Comparison of ENCODE assay signal across 8 cellular contexts in genomic region chr14:77053046-77053841, GRCh38. TPM values are rescaled to one million over a fixed set of nuclear protein-coding genes. Genes with fewer than 3 reads are reported as not detected.
DNase-seq lines count a peak whose midpoint lies in the region; ATAC-seq and TF ChIP-seq lines count a peak whose summit lies in the region.

No MANE protein-coding gene starts in this region.

- no peaks in the 10 kb centered on the region for H3K27me3 Mint-ChIP-seq in activated naive CD4-positive, alpha-beta T cell treated with anti-CD3 and anti-CD28 coated beads, Interleukin-2, amount 10 ng/mL, durations not matched to agents 7 days and 5 days

- TF ChIP-seq CTCF in cardiac muscle cell (IDR thresholded peaks at IDR 0.05; ENCODE audit: low read depth, low read length): peak; percentile 93

- intact Hi-C loops in sciatic nerve (cut with DNase I): loop anchor here (5.0 kb wide), 1 partner anchor 141 kb away; no protein-coding TSS in a partner anchor

- H3K4me3 Mint-ChIP-seq in activated naive CD4-positive, alpha-beta T cell treated with anti-CD3 and anti-CD28 coated beads, Interleukin-2, amount 10 ng/mL, durations not matched to agents 7 days and 5 days: no peak overlapping the region

- H3K27ac ChIP-seq in SJCRH30: no peak overlapping the region
- no peak overlapping the region for H3K27ac ChIP-seq in cardiac muscle cell

- H3K4me1 Mint-ChIP-seq in activated naive CD4-positive, alpha-beta T cell treated with anti-CD3 and anti-CD28 coated beads, Interleukin-2, amount 10 ng/mL, durations not matched to agents 7 days and 5 days: peaks cover 28% of the 10 kb centered on the region

- CTCF ChIA-PET in activated naive CD4-positive, alpha-beta T cell treated with anti-CD3 and anti-CD28 coated beads, Interleukin-2, amount 10 ng/mL, durations not matched to agents 7 days and 5 days (lab: Charles Lee): interaction anchor here (0.6 to 6.2 kb wide), 45 partner anchors 10 to 343 kb away, joined by 3 to 183 read pairs (median 5); partner anchors contain the start of genes CIPC and IRF2BPL

- H3K36me3 ChIP-seq in SJCRH30 (no peaks in the 10 kb centered on the region), cardiac muscle cell (no peaks in the 10 kb centered on the region)

- no peak overlapping the region for H3K4me3 ChIP-seq in SJCRH30
- H3K4me3 ChIP-seq in cardiac muscle cell: no peak overlapping the region

- no peaks in the 10 kb centered on the region for H3K36me3 Mint-ChIP-seq in activated naive CD4-positive, alpha-beta T cell treated with anti-CD3 and anti-CD28 coated beads, Interleukin-2, amount 10 ng/mL, durations not matched to agents 7 days and 5 days

- H3K27me3 ChIP-seq in SJCRH30: no peaks in the 10 kb centered on the region
- H3K27me3 ChIP-seq in cardiac muscle cell: no peaks in the 10 kb centered on the region

- H3K9me3 ChIP-seq in SJCRH30 (replicated peaks) (no peaks in the 10 kb centered on the region), cardiac muscle cell (ENCODE audit: low read depth) (no peaks in the 10 kb centered on the region)

- no peak overlapping the region for H3K27ac Mint-ChIP-seq in activated naive CD4-positive, alpha-beta T cell treated with anti-CD3 and anti-CD28 coated beads, Interleukin-2, amount 10 ng/mL, durations not matched to agents 7 days and 5 days

- no peaks in the 10 kb centered on the region for H3K4me1 ChIP-seq in SJCRH30
- no peaks in the 10 kb centered on the region for H3K4me1 ChIP-seq in cardiac muscle cell (ENCODE audit: low read depth)

- ATAC-seq in HG03139 (IDR thresholded peaks at IDR 0.05; ENCODE audit: unreplicated experiment) (peak; percentile 79), sciatic nerve (peak; percentile 75)

- peaks cover 3% of the 10 kb centered on the region for H3K9me3 Mint-ChIP-seq in activated naive CD4-positive, alpha-beta T cell treated with anti-CD3 and anti-CD28 coated beads, Interleukin-2, amount 10 ng/mL, durations not matched to agents 7 days and 5 days

- DNase-seq in DMS 273 treated with DMSO at 0.1 percent for 48 hours (lab: John Stamatoyannopoulos, UW): peak; percentile 57
- peak; percentile 83 to 89 for DNase-seq in SJCRH30
- peak; percentile 82 for DNase-seq in activated naive CD4-positive, alpha-beta T cell treated with anti-CD3 and anti-CD28 coated beads, Interleukin-2, amount 10 ng/mL, durations not matched to agents 7 days and 5 days
- peak; percentile 90 to 92 for DNase-seq in cardiac muscle cell (ENCODE audit: low read depth in 1 of 2, low spot score in 1 of 2)
- DNase-seq in sciatic nerve (ENCODE audit: low spot score): peak; percentile 86
- no peak for DNase-seq in NCI-H1105 (lab: John Stamatoyannopoulos, UW)
- no peak for DNase-seq in NCI-H345 treated with DMSO at 0.1 percent for 48 hours (lab: John Stamatoyannopoulos, UW; ENCODE audit: unreplicated experiment)

RNA-seq across cellular contexts. Expression of gene IRF2BPL, which starts 24.7 kb away (rescaled TPM):
- 21.7 and 23.5 TPM in 2 replicates for total RNA-seq in SJCRH30 (2014; rRNA removed; shearing (Covaris generic))
- total RNA-seq in cardiac muscle cell: 128 and 185 TPM in 2 replicates
- polyA plus RNA-seq in cardiac muscle cell: 43.7 and 88.2 TPM in 2 replicates
- total RNA-seq in sciatic nerve: 59.6 TPM

RNA-seq across cellular contexts. Expression of gene CIPC, which starts 44.8 kb away (rescaled TPM):
- 13.2 and 14.0 TPM in 2 replicates for total RNA-seq in SJCRH30 (2014; rRNA removed; shearing (Covaris generic))
- total RNA-seq in cardiac muscle cell (31.3 and 35.3 TPM in 2 replicates), sciatic nerve (39.5 TPM)
- 16.4 and 16.5 TPM in 2 replicates for polyA plus RNA-seq in cardiac muscle cell

Comparison
In these comparisons a context has a peak if more than half of its experiments do, and no peak if none do; other contexts are left out.
1. DNase-seq: peak in DMS 273 treated with DMSO at 0.1 percent for 48 hours (single experiment), SJCRH30 (2 of 2), activated naive CD4-positive, alpha-beta T cell treated with anti-CD3 and anti-CD28 coated beads, Interleukin-2, amount 10 ng/mL, durations not matched to agents 7 days and 5 days (single experiment), cardiac muscle cell (2 of 2) and sciatic nerve (single experiment); none in NCI-H1105 (single experiment) and NCI-H345 treated with DMSO at 0.1 percent for 48 hours (single experiment).